28 cellular contexts compared by ENCODE assay signal in the genomic region with DNA sequence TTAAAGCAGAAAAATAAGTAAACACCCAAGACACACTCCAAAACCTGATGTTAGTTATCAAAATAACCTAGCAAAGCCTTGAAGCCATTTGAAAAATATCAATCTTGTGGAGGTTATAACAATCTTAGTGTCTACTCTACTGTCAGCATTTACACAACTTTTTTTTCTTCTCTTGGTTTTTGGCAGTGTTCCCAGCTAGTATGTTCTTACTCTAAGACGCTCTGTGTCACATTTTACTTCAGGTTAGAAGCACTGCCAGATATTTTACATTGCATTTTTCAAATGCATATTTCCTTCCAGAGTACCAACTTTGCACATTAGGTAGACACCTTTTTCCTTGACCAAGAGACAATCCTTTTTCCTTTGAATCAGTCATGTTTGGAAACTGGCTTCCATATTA.
DNase-seq lines count a peak whose midpoint lies in the region; ATAC-seq and TF ChIP-seq lines count a peak whose summit lies in the region.
"Had no signal": no experiment of that assay in that cellular context is flagged by ENCODE, and none has a peak within 500 bp of the region (broad histone marks: within the 10 kb centered on the region; RNA-seq: fewer than 3 reads in every experiment).

No MANE protein-coding gene starts in this region.

- no peak overlapping the region for H3K4me3 Mint-ChIP-seq in progenitor cell of endocrine pancreas (ENCODE audit: low read depth)
- no peak overlapping the region for H3K4me3 Mint-ChIP-seq in activated naive CD8-positive, alpha-beta T cell treated with anti-CD3 and anti-CD28 coated beads for 36 hours
- H3K4me3 Mint-ChIP-seq: CD8-positive, alpha-beta T cell; naive B cell; T-helper 2 cell treated with Interferon-gamma antibody and Interleukin-4, amounts not matched to agents 5 μg/mL and 100 μg/mL, for 36 hours; WTC11 had no signal

- peak overlapping the region; percentile 69 for H3K27ac Mint-ChIP-seq in progenitor cell of endocrine pancreas
- H3K27ac Mint-ChIP-seq in activated naive CD8-positive, alpha-beta T cell treated with anti-CD3 and anti-CD28 coated beads for 36 hours = no peak overlapping the region
- H3K27ac Mint-ChIP-seq: CD8-positive, alpha-beta T cell; naive B cell; T-helper 2 cell treated with Interferon-gamma antibody and Interleukin-4, amounts not matched to agents 5 μg/mL and 100 μg/mL, for 36 hours; WTC11 had no signal

- DNase-seq in KG1 (lab: John Stamatoyannopoulos, UW) (peak; percentile 14), SK-N-MC (ENCODE audit: low read depth, low spot score) (peak; percentile 22), fibroblast of villous mesenchyme (ENCODE audit: low read depth) (peak; percentile 15), progenitor cell of endocrine pancreas (ENCODE audit: low spot score, unreplicated experiment) (no peak), NCI-H2029 treated with DMSO at 0.1 percent for 48 hours (lab: John Stamatoyannopoulos, UW) (no peak), foreskin melanocyte (no peak)
- no peak for DNase-seq in activated naive CD8-positive, alpha-beta T cell treated with anti-CD3 and anti-CD28 coated beads for 36 hours
- DNase-seq: activated CD4-positive, alpha-beta T cell treated with anti-CD3 and anti-CD28 coated beads, Interleukin-2, amount 50 U/mL, for 4 hours; activated gamma-delta T cell; CD8-positive, alpha-beta T cell; cerebellar nuclear complex; DMS153; effector CD8-positive, alpha-beta T cell; heart left ventricle; naive B cell; NCI-H187; NCI-H446; ovary; PC-9; SK-N-SH; stimulated activated naive CD8-positive, alpha-beta T cell treated with anti-CD3 and anti-CD28 coated beads, Interleukin-15, Interleukin-2, amounts not matched to agents 100 U/mL and 50 U/mL, for 24 hours had no signal

- no peaks in the 10 kb centered on the region for H3K27me3 Mint-ChIP-seq in progenitor cell of endocrine pancreas
- H3K27me3 Mint-ChIP-seq in activated naive CD8-positive, alpha-beta T cell treated with anti-CD3 and anti-CD28 coated beads for 36 hours = peaks cover 7% of the 10 kb centered on the region
- H3K27me3 Mint-ChIP-seq: naive B cell had no signal

- H3K4me1 Mint-ChIP-seq in progenitor cell of endocrine pancreas (ENCODE audit: low read depth) = peaks cover 12% of the 10 kb centered on the region
- no peaks in the 10 kb centered on the region for H3K4me1 Mint-ChIP-seq in activated naive CD8-positive, alpha-beta T cell treated with anti-CD3 and anti-CD28 coated beads for 36 hours

- ATAC-seq in HG03442 (IDR thresholded peaks at IDR 0.05; ENCODE audit: unreplicated experiment) = no peak
- ATAC-seq: CD8-positive, alpha-beta T cell; heart left ventricle; HepG2; stimulated activated naive CD8-positive, alpha-beta T cell treated with anti-CD3 and anti-CD28 coated beads, Interleukin-15, Interleukin-2, amounts not matched to agents 100 U/mL and 50 U/mL, for 24 hours; WTC11 had no signal

- H3K9ac ChIP-seq in SK-N-MC (ENCODE audit: insufficient read length) = no peak overlapping the region
- H3K9ac ChIP-seq: SK-N-SH had no signal

- no peak overlapping the region for H3K4me3 ChIP-seq in SK-N-MC
- no peak overlapping the region for H3K4me3 ChIP-seq in fibroblast of villous mesenchyme (ENCODE audit: low read depth, low read length)
- H3K4me3 ChIP-seq: heart left ventricle, lung, ovary, PC-9, skin epidermis, tibial nerve had no signal

- no peak for TF ChIP-seq CTCF in fibroblast of villous mesenchyme (IDR thresholded peaks at IDR 0.05; ENCODE audit: insufficient read depth, low read depth, low read length)
- TF ChIP-seq CTCF in progenitor cell of endocrine pancreas (IDR thresholded peaks at IDR 0.05; ENCODE audit: unreplicated experiment) = no peak

- no peak overlapping the region for H3K27ac ChIP-seq in SK-N-MC
- H3K27ac ChIP-seq: ovary, PC-9 had no signal

- H3K36me3 ChIP-seq in SK-N-MC (ENCODE audit: insufficient read depth, low read length) = no peaks in the 10 kb centered on the region
- H3K36me3 ChIP-seq: heart left ventricle, ovary, tibial nerve had no signal

- H3K9me3 Mint-ChIP-seq in progenitor cell of endocrine pancreas (ENCODE audit: low read depth) = peaks cover 4% of the 10 kb centered on the region
- peaks cover 2% of the 10 kb centered on the region for H3K9me3 Mint-ChIP-seq in activated naive CD8-positive, alpha-beta T cell treated with anti-CD3 and anti-CD28 coated beads for 36 hours

- no peaks in the 10 kb centered on the region for H3K9me3 ChIP-seq in SK-N-MC (ENCODE audit: low read depth, low read length)
- H3K9me3 ChIP-seq: ovary, tibial nerve had no signal

- H3K36me3 Mint-ChIP-seq in progenitor cell of endocrine pancreas (ENCODE audit: insufficient read depth) = peaks cover 2% of the 10 kb centered on the region
- H3K36me3 Mint-ChIP-seq in activated naive CD8-positive, alpha-beta T cell treated with anti-CD3 and anti-CD28 coated beads for 36 hours = no peaks in the 10 kb centered on the region
- H3K36me3 Mint-ChIP-seq: CD8-positive, alpha-beta T cell; naive B cell had no signal

Comparison
In these comparisons a context has a peak if more than half of its experiments do, and no peak if none do; other contexts are left out.
1. DNase-seq: peak in KG1 (single experiment), SK-N-MC (single experiment) and fibroblast of villous mesenchyme (single experiment); none in progenitor cell of endocrine pancreas (single experiment), activated naive CD8-positive, alpha-beta T cell treated with anti-CD3 and anti-CD28 coated beads for 36 hours (single experiment), NCI-H2029 treated with DMSO at 0.1 percent for 48 hours (single experiment) and foreskin melanocyte (single experiment).